1 cellular context compared by ENCODE assay signal in genomic region chr4:89712141-89712540, GRCh38.
A peak's percentile ranks its signal among the peaks of the same experiment; 100 is the strongest.
TF ChIP-seq lines count a peak whose summit lies in the region.

No MANE protein-coding gene starts in this region.

TF ChIP-seq in SK-N-SH, 30 proteins besides CTCF, POLR2A, EP300 and RAD21 (continued from another document):
- TF ChIP-seq, protein P1, sequence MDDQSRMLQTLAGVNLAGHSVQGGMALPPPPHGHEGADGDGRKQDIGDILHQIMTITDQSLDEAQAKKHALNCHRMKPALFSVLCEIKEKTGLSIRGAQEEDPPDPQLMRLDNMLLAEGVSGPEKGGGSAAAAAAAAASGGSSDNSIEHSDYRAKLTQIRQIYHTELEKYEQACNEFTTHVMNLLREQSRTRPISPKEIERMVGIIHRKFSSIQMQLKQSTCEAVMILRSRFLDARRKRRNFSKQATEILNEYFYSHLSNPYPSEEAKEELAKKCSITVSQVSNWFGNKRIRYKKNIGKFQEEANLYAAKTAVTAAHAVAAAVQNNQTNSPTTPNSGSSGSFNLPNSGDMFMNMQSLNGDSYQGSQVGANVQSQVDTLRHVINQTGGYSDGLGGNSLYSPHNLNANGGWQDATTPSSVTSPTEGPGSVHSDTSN (IDR thresholded peaks at IDR 0.05), result peak; percentile 14; the same call in 1 of the 2 replicates
- TF ChIP-seq ELF1 (IDR thresholded peaks at IDR 0.05), result no peak
- TF ChIP-seq MEF2A (IDR thresholded peaks at IDR 0.05; ENCODE audit: borderline replicate concordance, low read depth), result no peak
- TF ChIP-seq JUND (IDR thresholded peaks at IDR 0.05), result no peak
- TF ChIP-seq SIN3A (IDR thresholded peaks at IDR 0.05; ENCODE audit: borderline replicate concordance, low read depth, low read length), result no peak
- 0 out of 2 replicates have a peak, but pooled peaks have one; percentile 24 for TF ChIP-seq POLR2AphosphoS5 (IDR thresholded peaks at IDR 0.05; ENCODE audit: low read depth, low read length)
- TF ChIP-seq, protein P2, sequence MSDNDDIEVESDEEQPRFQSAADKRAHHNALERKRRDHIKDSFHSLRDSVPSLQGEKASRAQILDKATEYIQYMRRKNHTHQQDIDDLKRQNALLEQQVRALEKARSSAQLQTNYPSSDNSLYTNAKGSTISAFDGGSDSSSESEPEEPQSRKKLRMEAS (IDR thresholded peaks at IDR 0.05; ENCODE audit: low read depth), result no peak
